In the genomic region with DNA sequence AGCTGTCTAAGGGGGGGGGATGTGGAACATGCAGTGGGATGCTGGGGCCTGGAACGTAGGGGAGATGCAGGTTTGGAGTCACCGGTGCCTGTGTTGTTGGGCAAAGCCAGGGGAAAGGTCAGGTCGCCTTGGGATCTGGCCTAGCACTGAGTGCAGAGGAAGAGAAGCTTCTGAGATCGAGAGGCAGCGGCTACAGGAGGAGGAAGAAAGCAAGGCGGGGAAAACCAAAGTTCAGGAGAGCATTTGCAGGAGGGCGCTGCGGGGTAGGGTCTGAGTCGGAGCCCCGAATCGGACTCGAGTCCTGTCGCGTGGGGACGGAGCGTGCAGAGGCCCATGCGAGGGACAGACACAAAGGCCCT, we compare ENCODE assay signal across 1 cellular context.
TF ChIP-seq lines count a peak whose summit lies in the region.

No MANE protein-coding gene starts in this region.

TF ChIP-seq in HepG2, 621 proteins besides CTCF, POLR2A, EP300 and RAD21 (continued from another document and continues in another):
- TF ChIP-seq, protein P1, sequence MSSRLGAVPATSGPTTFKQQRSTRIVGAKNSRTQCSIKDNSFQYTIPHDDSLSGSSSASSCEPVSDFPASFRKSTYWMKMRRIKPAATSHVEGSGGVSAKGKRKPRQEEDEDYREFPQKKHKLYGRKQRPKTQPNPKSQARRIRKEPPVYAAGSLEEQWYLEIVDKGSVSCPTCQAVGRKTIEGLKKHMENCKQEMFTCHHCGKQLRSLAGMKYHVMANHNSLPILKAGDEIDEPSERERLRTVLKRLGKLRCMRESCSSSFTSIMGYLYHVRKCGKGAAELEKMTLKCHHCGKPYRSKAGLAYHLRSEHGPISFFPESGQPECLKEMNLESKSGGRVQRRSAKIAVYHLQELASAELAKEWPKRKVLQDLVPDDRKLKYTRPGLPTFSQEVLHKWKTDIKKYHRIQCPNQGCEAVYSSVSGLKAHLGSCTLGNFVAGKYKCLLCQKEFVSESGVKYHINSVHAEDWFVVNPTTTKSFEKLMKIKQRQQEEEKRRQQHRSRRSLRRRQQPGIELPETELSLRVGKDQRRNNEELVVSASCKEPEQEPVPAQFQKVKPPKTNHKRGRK (CRISPR knock-in tag; IDR thresholded peaks at IDR 0.05) = no peak
- TF ChIP-seq ZNF12 (CRISPR knock-in tag; IDR thresholded peaks at IDR 0.05) (no peak), NR2F6 (IDR thresholded peaks at IDR 0.05) (0 out of 2 replicates have a peak, but pooled peaks have one; percentile 20), NR2F6 (CRISPR knock-in tag; IDR thresholded peaks at IDR 0.05) (peak; percentile 12; the same call in 1 of the 2 replicates), RBAK (CRISPR knock-in tag; IDR thresholded peaks at IDR 0.05) (no peak), ZFP82 (CRISPR knock-in tag; IDR thresholded peaks at IDR 0.05; ENCODE audit: borderline replicate concordance) (no peak), ZNF567 (CRISPR knock-in tag; IDR thresholded peaks at IDR 0.05; ENCODE audit: borderline replicate concordance) (no peak), SOX5 (CRISPR knock-in tag; IDR thresholded peaks at IDR 0.05; ENCODE audit: borderline replicate concordance) (no peak), ZNF549 (CRISPR knock-in tag; IDR thresholded peaks at IDR 0.05) (no peak), ZFP41 (CRISPR knock-in tag; IDR thresholded peaks at IDR 0.05; ENCODE audit: borderline replicate concordance) (no peak), ARNTL (CRISPR knock-in tag; IDR thresholded peaks at IDR 0.05) (no peak), IRX3 (CRISPR knock-in tag; IDR thresholded peaks at IDR 0.05; ENCODE audit: borderline replicate concordance, low read depth) (no peak), ZNF30 (CRISPR knock-in tag; IDR thresholded peaks at IDR 0.05) (no peak), CENPT (CRISPR knock-in tag; IDR thresholded peaks at IDR 0.05; ENCODE audit: low read depth) (no peak), KAT2B (IDR thresholded peaks at IDR 0.05; ENCODE audit: borderline replicate concordance, low read depth, low read length) (no peak), MED1 (CRISPR knock-in tag; IDR thresholded peaks at IDR 0.05) (no peak), KDM1A (CRISPR knock-in tag; IDR thresholded peaks at IDR 0.05) (no peak), RAD51 (IDR thresholded peaks at IDR 0.05; ENCODE audit: borderline replicate concordance) (no peak), SSRP1 (CRISPR knock-in tag; IDR thresholded peaks at IDR 0.05) (no peak), KDM5B (CRISPR knock-in tag; IDR thresholded peaks at IDR 0.05; ENCODE audit: borderline replicate concordance) (no peak), ZNF431 (CRISPR knock-in tag; IDR thresholded peaks at IDR 0.05; ENCODE audit: borderline replicate concordance, low read depth) (no peak), SMC3 (IDR thresholded peaks at IDR 0.05; ENCODE audit: low read length) (no peak), NRL (CRISPR knock-in tag; IDR thresholded peaks at IDR 0.05; ENCODE audit: borderline replicate concordance) (no peak), GABPA (IDR thresholded peaks at IDR 0.05; ENCODE audit: low read depth, low read length) (no peak), GABPA (CRISPR knock-in tag; IDR thresholded peaks at IDR 0.05; ENCODE audit: low read depth) (no peak), ZNF556 (CRISPR knock-in tag; IDR thresholded peaks at IDR 0.05; ENCODE audit: borderline replicate concordance) (no peak), HOXD1 (CRISPR knock-in tag; IDR thresholded peaks at IDR 0.05) (no peak), ZNF558 (CRISPR knock-in tag; IDR thresholded peaks at IDR 0.05; ENCODE audit: borderline replicate concordance) (no peak), CHD2 (IDR thresholded peaks at IDR 0.05; ENCODE audit: low read depth, low read length) (no peak), NCOA5 (CRISPR knock-in tag; IDR thresholded peaks at IDR 0.05) (no peak), ZNF230 (CRISPR knock-in tag; IDR thresholded peaks at IDR 0.05) (peak; percentile 94; the same call in 1 of the 2 replicates), SNRNP70 (IDR thresholded peaks at IDR 0.05; ENCODE audit: low read depth, low read length) (no peak), ZNF468 (CRISPR knock-in tag; IDR thresholded peaks at IDR 0.05) (no peak), NFKBIZ (CRISPR knock-in tag; IDR thresholded peaks at IDR 0.05) (no peak), ZNF772 (CRISPR knock-in tag; IDR thresholded peaks at IDR 0.05) (no peak), ZNF83 (CRISPR knock-in tag; IDR thresholded peaks at IDR 0.05; ENCODE audit: borderline replicate concordance) (peak; percentile 31; the same call in 1 of the 2 replicates), CBX1 (IDR thresholded peaks at IDR 0.05; ENCODE audit: low read depth) (no peak), JUNB (CRISPR knock-in tag; IDR thresholded peaks at IDR 0.05; ENCODE audit: borderline replicate concordance) (no peak), SNAPC2 (CRISPR knock-in tag; IDR thresholded peaks at IDR 0.05) (no peak), ISX (CRISPR knock-in tag; conservative IDR thresholded peaks at IDR 0.05) (no peak), PRMT3 (CRISPR knock-in tag; IDR thresholded peaks at IDR 0.05; ENCODE audit: borderline replicate concordance, low read depth) (no peak), ADNP (CRISPR knock-in tag; IDR thresholded peaks at IDR 0.05) (no peak), ZSCAN20 (CRISPR knock-in tag; IDR thresholded peaks at IDR 0.05; ENCODE audit: borderline replicate concordance) (no peak), HNRNPL (IDR thresholded peaks at IDR 0.05; ENCODE audit: low read depth, low read length) (no peak), ZNF747 (CRISPR knock-in tag; IDR thresholded peaks at IDR 0.05; ENCODE audit: borderline replicate concordance) (no peak), TBX3 (IDR thresholded peaks at IDR 0.05; ENCODE audit: borderline replicate concordance) (no peak)
- TF ChIP-seq, protein P2, sequence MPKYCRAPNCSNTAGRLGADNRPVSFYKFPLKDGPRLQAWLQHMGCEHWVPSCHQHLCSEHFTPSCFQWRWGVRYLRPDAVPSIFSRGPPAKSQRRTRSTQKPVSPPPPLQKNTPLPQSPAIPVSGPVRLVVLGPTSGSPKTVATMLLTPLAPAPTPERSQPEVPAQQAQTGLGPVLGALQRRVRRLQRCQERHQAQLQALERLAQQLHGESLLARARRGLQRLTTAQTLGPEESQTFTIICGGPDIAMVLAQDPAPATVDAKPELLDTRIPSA (CRISPR knock-in tag; IDR thresholded peaks at IDR 0.05; ENCODE audit: borderline replicate concordance) = no peak
- TF ChIP-seq, protein P3, sequence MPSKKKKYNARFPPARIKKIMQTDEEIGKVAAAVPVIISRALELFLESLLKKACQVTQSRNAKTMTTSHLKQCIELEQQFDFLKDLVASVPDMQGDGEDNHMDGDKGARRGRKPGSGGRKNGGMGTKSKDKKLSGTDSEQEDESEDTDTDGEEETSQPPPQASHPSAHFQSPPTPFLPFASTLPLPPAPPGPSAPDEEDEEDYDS (CRISPR knock-in tag; IDR thresholded peaks at IDR 0.05) = no peak
- TF ChIP-seq, protein P4, sequence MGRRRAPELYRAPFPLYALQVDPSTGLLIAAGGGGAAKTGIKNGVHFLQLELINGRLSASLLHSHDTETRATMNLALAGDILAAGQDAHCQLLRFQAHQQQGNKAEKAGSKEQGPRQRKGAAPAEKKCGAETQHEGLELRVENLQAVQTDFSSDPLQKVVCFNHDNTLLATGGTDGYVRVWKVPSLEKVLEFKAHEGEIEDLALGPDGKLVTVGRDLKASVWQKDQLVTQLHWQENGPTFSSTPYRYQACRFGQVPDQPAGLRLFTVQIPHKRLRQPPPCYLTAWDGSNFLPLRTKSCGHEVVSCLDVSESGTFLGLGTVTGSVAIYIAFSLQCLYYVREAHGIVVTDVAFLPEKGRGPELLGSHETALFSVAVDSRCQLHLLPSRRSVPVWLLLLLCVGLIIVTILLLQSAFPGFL (CRISPR knock-in tag; IDR thresholded peaks at IDR 0.05) = no peak
- TF ChIP-seq, protein P5, sequence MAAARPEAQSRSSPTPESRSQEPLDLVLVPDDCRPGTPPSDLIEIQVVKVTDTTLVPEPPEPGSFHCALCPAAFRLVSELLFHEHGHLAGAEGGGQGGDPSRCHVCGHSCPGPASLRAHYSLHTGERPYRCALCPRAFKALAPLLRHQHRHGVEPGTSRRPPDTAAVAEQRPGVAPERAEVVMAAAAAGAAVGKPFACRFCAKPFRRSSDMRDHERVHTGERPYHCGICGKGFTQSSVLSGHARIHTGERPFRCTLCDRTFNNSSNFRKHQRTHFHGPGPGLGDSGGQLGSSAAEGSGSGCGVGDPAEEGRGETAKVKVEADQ (CRISPR knock-in tag; IDR thresholded peaks at IDR 0.05; ENCODE audit: borderline replicate concordance) = no peak
- TF ChIP-seq, protein P6, sequence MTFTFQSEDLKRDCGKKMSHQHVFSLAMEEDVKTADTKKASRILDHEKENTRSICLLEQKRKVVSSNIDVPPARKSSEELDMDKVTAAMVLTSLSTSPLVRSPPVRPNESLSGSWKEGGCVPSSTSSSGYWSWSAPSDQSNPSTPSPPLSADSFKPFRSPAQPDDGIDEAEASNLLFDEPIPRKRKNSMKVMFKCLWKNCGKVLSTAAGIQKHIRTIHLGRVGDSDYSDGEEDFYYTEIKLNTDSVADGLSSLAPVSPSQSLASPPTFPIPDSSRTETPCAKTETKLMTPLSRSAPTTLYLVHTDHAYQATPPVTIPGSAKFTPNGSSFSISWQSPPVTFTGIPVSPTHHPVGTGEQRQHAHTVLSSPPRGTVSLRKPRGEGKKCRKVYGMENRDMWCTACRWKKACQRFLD (CRISPR knock-in tag; IDR thresholded peaks at IDR 0.05; ENCODE audit: borderline replicate concordance) = no peak
- TF ChIP-seq, protein P7, sequence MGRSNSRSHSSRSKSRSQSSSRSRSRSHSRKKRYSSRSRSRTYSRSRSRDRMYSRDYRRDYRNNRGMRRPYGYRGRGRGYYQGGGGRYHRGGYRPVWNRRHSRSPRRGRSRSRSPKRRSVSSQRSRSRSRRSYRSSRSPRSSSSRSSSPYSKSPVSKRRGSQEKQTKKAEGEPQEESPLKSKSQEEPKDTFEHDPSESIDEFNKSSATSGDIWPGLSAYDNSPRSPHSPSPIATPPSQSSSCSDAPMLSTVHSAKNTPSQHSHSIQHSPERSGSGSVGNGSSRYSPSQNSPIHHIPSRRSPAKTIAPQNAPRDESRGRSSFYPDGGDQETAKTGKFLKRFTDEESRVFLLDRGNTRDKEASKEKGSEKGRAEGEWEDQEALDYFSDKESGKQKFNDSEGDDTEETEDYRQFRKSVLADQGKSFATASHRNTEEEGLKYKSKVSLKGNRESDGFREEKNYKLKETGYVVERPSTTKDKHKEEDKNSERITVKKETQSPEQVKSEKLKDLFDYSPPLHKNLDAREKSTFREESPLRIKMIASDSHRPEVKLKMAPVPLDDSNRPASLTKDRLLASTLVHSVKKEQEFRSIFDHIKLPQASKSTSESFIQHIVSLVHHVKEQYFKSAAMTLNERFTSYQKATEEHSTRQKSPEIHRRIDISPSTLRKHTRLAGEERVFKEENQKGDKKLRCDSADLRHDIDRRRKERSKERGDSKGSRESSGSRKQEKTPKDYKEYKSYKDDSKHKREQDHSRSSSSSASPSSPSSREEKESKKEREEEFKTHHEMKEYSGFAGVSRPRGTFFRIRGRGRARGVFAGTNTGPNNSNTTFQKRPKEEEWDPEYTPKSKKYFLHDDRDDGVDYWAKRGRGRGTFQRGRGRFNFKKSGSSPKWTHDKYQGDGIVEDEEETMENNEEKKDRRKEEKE (IDR thresholded peaks at IDR 0.05) = no peak
- TF ChIP-seq, protein P8, sequence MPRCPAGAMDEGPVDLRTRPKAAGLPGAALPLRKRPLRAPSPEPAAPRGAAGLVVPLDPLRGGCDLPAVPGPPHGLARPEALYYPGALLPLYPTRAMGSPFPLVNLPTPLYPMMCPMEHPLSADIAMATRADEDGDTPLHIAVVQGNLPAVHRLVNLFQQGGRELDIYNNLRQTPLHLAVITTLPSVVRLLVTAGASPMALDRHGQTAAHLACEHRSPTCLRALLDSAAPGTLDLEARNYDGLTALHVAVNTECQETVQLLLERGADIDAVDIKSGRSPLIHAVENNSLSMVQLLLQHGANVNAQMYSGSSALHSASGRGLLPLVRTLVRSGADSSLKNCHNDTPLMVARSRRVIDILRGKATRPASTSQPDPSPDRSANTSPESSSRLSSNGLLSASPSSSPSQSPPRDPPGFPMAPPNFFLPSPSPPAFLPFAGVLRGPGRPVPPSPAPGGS (CRISPR knock-in tag; IDR thresholded peaks at IDR 0.05) = no peak
- TF ChIP-seq, protein P9, sequence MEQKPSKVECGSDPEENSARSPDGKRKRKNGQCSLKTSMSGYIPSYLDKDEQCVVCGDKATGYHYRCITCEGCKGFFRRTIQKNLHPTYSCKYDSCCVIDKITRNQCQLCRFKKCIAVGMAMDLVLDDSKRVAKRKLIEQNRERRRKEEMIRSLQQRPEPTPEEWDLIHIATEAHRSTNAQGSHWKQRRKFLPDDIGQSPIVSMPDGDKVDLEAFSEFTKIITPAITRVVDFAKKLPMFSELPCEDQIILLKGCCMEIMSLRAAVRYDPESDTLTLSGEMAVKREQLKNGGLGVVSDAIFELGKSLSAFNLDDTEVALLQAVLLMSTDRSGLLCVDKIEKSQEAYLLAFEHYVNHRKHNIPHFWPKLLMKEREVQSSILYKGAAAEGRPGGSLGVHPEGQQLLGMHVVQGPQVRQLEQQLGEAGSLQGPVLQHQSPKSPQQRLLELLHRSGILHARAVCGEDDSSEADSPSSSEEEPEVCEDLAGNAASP (CRISPR knock-in tag; IDR thresholded peaks at IDR 0.05; ENCODE audit: borderline replicate concordance) = no peak
- TF ChIP-seq, protein P10, sequence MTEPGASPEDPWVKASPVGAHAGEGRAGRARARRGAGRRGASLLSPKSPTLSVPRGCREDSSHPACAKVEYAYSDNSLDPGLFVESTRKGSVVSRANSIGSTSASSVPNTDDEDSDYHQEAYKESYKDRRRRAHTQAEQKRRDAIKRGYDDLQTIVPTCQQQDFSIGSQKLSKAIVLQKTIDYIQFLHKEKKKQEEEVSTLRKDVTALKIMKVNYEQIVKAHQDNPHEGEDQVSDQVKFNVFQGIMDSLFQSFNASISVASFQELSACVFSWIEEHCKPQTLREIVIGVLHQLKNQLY (CRISPR knock-in tag; IDR thresholded peaks at IDR 0.05) = 0 out of 2 replicates have a peak, but pooled peaks have one; percentile 20
- TF ChIP-seq, protein P11, sequence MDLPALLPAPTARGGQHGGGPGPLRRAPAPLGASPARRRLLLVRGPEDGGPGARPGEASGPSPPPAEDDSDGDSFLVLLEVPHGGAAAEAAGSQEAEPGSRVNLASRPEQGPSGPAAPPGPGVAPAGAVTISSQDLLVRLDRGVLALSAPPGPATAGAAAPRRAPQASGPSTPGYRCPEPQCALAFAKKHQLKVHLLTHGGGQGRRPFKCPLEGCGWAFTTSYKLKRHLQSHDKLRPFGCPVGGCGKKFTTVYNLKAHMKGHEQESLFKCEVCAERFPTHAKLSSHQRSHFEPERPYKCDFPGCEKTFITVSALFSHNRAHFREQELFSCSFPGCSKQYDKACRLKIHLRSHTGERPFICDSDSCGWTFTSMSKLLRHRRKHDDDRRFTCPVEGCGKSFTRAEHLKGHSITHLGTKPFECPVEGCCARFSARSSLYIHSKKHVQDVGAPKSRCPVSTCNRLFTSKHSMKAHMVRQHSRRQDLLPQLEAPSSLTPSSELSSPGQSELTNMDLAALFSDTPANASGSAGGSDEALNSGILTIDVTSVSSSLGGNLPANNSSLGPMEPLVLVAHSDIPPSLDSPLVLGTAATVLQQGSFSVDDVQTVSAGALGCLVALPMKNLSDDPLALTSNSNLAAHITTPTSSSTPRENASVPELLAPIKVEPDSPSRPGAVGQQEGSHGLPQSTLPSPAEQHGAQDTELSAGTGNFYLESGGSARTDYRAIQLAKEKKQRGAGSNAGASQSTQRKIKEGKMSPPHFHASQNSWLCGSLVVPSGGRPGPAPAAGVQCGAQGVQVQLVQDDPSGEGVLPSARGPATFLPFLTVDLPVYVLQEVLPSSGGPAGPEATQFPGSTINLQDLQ (CRISPR knock-in tag; IDR thresholded peaks at IDR 0.05) = no peak
